ENCODE assay signal across 10 cellular contexts in the genomic region with DNA sequence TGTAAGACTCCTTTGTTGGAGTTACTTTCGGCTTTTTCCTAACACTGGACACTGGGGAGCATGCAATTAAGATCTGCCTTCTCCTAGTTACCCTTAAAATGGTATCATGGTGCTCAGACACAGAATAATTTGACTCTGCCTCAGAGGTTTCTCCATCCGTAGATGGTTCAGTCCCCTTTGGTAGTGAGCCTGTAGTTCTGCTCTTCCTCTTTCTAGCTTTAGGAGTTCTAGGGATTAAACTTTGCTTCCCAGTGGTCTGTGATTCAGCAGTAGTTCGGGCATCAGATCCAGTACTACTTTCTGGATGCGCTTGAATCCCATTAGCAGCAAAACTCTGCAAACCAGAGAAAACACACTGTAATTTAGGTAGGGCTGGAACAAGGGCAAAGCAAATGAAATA. TPM values are rescaled to one million over a fixed set of nuclear protein-coding genes. Genes with fewer than 3 reads are reported as not detected.
DNase-seq lines count a peak whose midpoint lies in the region; TF ChIP-seq lines count a peak whose summit lies in the region.
"Had no signal": no experiment of that assay in that cellular context is flagged by ENCODE, and none has a peak within 500 bp of the region (broad histone marks: within the 10 kb centered on the region; RNA-seq: fewer than 3 reads in every experiment).

No MANE protein-coding gene starts in this region.

- H4K20me1 ChIP-seq in mammary epithelial cell (ENCODE audit: insufficient read depth, low read length) (no peaks in the 10 kb centered on the region), neural cell (ENCODE audit: insufficient read depth) (no peaks in the 10 kb centered on the region)

- peaks cover 69% of the 10 kb centered on the region for H3K79me2 ChIP-seq in mammary epithelial cell (ENCODE audit: insufficient read depth, low read length)
- H3K79me2 ChIP-seq in neural cell (replicated peaks; ENCODE audit: insufficient read depth, low read length) = peaks cover 30% of the 10 kb centered on the region

- no peaks in the 10 kb centered on the region for H3K9me3 Mint-ChIP-seq in CD8-positive, alpha-beta memory T cell

- no peaks in the 10 kb centered on the region for H3K27me3 Mint-ChIP-seq in CD8-positive, alpha-beta memory T cell

- H3K9me3 ChIP-seq in CD8-positive, alpha-beta memory T cell (ENCODE audit: low read length) = no peaks in the 10 kb centered on the region
- H3K9me3 ChIP-seq in mammary epithelial cell (replicated peaks; ENCODE audit: insufficient read depth, low read length) (no peaks in the 10 kb centered on the region), neural cell (ENCODE audit: low read length) (no peaks in the 10 kb centered on the region)

- H3K27ac Mint-ChIP-seq in CD8-positive, alpha-beta memory T cell = peak overlapping the region; percentile 68 to 99 (median 98)

- 85% methylated on average over 4 of the region's 4 CpGs for WGBS in mammary epithelial cell (ENCODE audit: low coverage, missing lambda C conversion rate)

- no peak for TF ChIP-seq RAD21 in neural cell (conservative IDR thresholded peaks at IDR 0.05)

- POLR2A ChIA-PET in CD8-positive, alpha-beta memory T cell (lab: Charles Lee) = interaction anchor here (1.0 to 2.5 kb wide), 3 partner anchors 31 to 32 kb away, joined by 5 to 32 read pairs (median 23); partner anchors contain the start of gene GCLM
- POLR2A ChIA-PET in HEK293T (lab: Yijun Ruan, JAX) = no interaction called here

- H3K4me1 Mint-ChIP-seq in CD8-positive, alpha-beta memory T cell = peaks cover 45 to 57% (median 56%) of the 10 kb centered on the region in 3 donors

- H3K9ac ChIP-seq in mammary epithelial cell (ENCODE audit: insufficient read depth, low read length) (peak overlapping the region; percentile 8), neural cell (ENCODE audit: low read length) (no peak overlapping the region)

- H3K9me2 ChIP-seq in neural cell (ENCODE audit: insufficient read depth, low read length) = no peaks in the 10 kb centered on the region

- peak overlapping the region; percentile 17 for H3K27ac ChIP-seq in CD8-positive, alpha-beta memory T cell (ENCODE audit: low read depth, low read length)
- H3K27ac ChIP-seq in mammary epithelial cell (ENCODE audit: insufficient read depth, low read depth, low read length) (peak overlapping the region; percentile 92), neural cell (ENCODE audit: low read length) (no peak overlapping the region)

- intact Hi-C loops in mammary epithelial cell (cut with micrococcal nuclease) = loop anchor here (10.0 kb wide), 1 partner anchor 457 kb away; no protein-coding TSS in a partner anchor
- intact Hi-C loops in posterior vena cava (cut with DNase I) = loop anchor here in 1 of 2 donors (10.0 kb wide), 1 partner anchor 1473 kb away; no protein-coding TSS in a partner anchor

- peaks cover 34% of the 10 kb centered on the region for H3K4me1 ChIP-seq in CD8-positive, alpha-beta memory T cell (ENCODE audit: insufficient read depth, low read length)
- peaks cover 28% of the 10 kb centered on the region for H3K4me1 ChIP-seq in mammary epithelial cell (ENCODE audit: insufficient read depth, low read length)

- TF ChIP-seq CTCF in LNCaP clone FGC (IDR thresholded peaks at IDR 0.05; ENCODE audit: control insufficient read depth, extremely low read depth, insufficient read depth) = no peak
- TF ChIP-seq CTCF in mammary epithelial cell (conservative IDR thresholded peaks at IDR 0.05 in 1 of 2, IDR thresholded peaks at IDR 0.05 in 1 of 2; ENCODE audit: extremely low read depth in 1 of 2, insufficient read depth in 1 of 2, low read depth in 1 of 2, low read length in 2 of 2) = no peak
- no peak for TF ChIP-seq CTCF in neural cell (IDR thresholded peaks at IDR 0.05; ENCODE audit: poor library complexity, severe bottlenecking)
- TF ChIP-seq CTCF in GM10266 (IDR thresholded peaks at IDR 0.05; ENCODE audit: control insufficient read depth, insufficient read depth, low read depth, missing control alignments) = no peak

- H2AFZ ChIP-seq in mammary epithelial cell (ENCODE audit: low read depth, low read length) = no peak overlapping the region
- no peak overlapping the region for H2AFZ ChIP-seq in neural cell (ENCODE audit: low read depth, low read length)

- no peaks in the 10 kb centered on the region for H3F3A ChIP-seq in neural cell (ENCODE audit: insufficient read depth, low read length, poor library complexity, severe bottlenecking)

- no peaks in the 10 kb centered on the region for H3K27me3 ChIP-seq in CD8-positive, alpha-beta memory T cell (ENCODE audit: insufficient read depth, low read length, poor library complexity, severe bottlenecking)
- H3K27me3 ChIP-seq in mammary epithelial cell (ENCODE audit: insufficient read depth, low read length) = no peaks in the 10 kb centered on the region
- no peaks in the 10 kb centered on the region for H3K27me3 ChIP-seq in neural cell (ENCODE audit: insufficient read depth, low read depth, low read length)

- no peak overlapping the region for H3K4me3 ChIP-seq in CD8-positive, alpha-beta memory T cell (ENCODE audit: low read length)
- H3K4me3 ChIP-seq in LNCaP clone FGC (ENCODE audit: low read depth, low read length) (peak overlapping the region; percentile 99), mammary epithelial cell (replicated peaks in 1 of 3; ENCODE audit: insufficient read depth in 1 of 3, low read depth in 2 of 3, low read length in 3 of 3) (peak overlapping the region in 2 of 3 experiments; percentile 77 to 86), neural cell (ENCODE audit: low read length) (peak overlapping the region; percentile 92)

- CTCF ChIA-PET in CD8-positive, alpha-beta memory T cell (lab: Charles Lee) = interaction anchor here (1.0 to 1.1 kb wide), 2 partner anchors 33 to 248 kb away, joined by 3 read pairs; no protein-coding TSS in a partner anchor
- CTCF ChIA-PET in mammary epithelial cell (lab: Charles Lee; ENCODE audit: low non-redundant PET) = no interaction called here
- CTCF ChIA-PET in HEK293T (lab: Yijun Ruan, JAX) = no interaction called here

- H3K36me3 ChIP-seq in CD8-positive, alpha-beta memory T cell (ENCODE audit: insufficient read depth, low read length) = peaks cover 25% of the 10 kb centered on the region
- peaks cover 36% of the 10 kb centered on the region for H3K36me3 ChIP-seq in mammary epithelial cell (ENCODE audit: insufficient read depth, low read length)
- H3K36me3 ChIP-seq in neural cell (ENCODE audit: insufficient read depth, low read length) = peaks cover 4% of the 10 kb centered on the region

- H3K4me3 Mint-ChIP-seq in CD8-positive, alpha-beta memory T cell = peak overlapping the region; percentile 85 to 99 (median 95)

- TF ChIP-seq EP300 in neural cell (conservative IDR thresholded peaks at IDR 0.05; ENCODE audit: poor library complexity, severe bottlenecking) = no peak

- no TSS peak for BruUV-seq in mammary epithelial cell (replicated peaks; lab: Mats Ljungman, UMichigan)

- in situ Hi-C loops in mammary epithelial cell (cut with MboI; ENCODE audit: low sequenced_read_pairs in 2 of 2) = loop anchor here in 1 of 2 donors (25.0 kb wide), 1 partner anchor 310 kb away; no protein-coding TSS in a partner anchor

- H3K36me3 Mint-ChIP-seq in CD8-positive, alpha-beta memory T cell = peaks cover 11 to 59% (median 13%) of the 10 kb centered on the region in 3 donors

- dilution Hi-C loops in mammary epithelial cell (cut with HindIII; ENCODE audit: low sequenced_read_pairs) = no loop called here

- H3K4me2 ChIP-seq in mammary epithelial cell (ENCODE audit: insufficient read depth, low read depth, low read length) = peak overlapping the region; percentile 83
- peak overlapping the region; percentile 89 for H3K4me2 ChIP-seq in neural cell (ENCODE audit: low read length)

- no peak for DNase-seq in CD8-positive, alpha-beta memory T cell
- DNase-seq in LNCaP clone FGC (ENCODE audit: low read depth) (no peak), mammary epithelial cell (no peak), posterior vena cava (ENCODE audit: low spot score) (no peak), HEK293T (ENCODE audit: extremely low spot score) (no peak), NCI-H2107 treated with DMSO at 0.1 percent for 48 hours (lab: John Stamatoyannopoulos, UW; ENCODE audit: unreplicated experiment) (no peak), GM10266 (ENCODE audit: extremely low spot score) (no peak)
- DNase-seq: DMS79, NCI-H510A had no signal

TF ChIP-seq in neural cell, 6 proteins besides CTCF, POLR2A, EP300 and RAD21:
- TF ChIP-seq POLR2AphosphoS5 (IDR thresholded peaks at IDR 0.05) = no peak
- no peak for TF ChIP-seq SMC3 (conservative IDR thresholded peaks at IDR 0.05; ENCODE audit: poor library complexity)
- no peak for TF ChIP-seq MXI1 (conservative IDR thresholded peaks at IDR 0.05; ENCODE audit: poor library complexity, severe bottlenecking)
- no peak for TF ChIP-seq TAF1 (IDR thresholded peaks at IDR 0.05; ENCODE audit: low read depth)

TF ChIP-seq in HEK293T, 16 proteins besides CTCF, POLR2A, EP300 and RAD21 (continues in another document):
- TF ChIP-seq FOXA1 (IDR thresholded peaks at IDR 0.05) (no peak), ZNF384 (IDR thresholded peaks at IDR 0.05) (no peak), LEF1 (IDR thresholded peaks at IDR 0.05; ENCODE audit: borderline replicate concordance) (no peak), TARDBP (IDR thresholded peaks at IDR 0.05) (no peak), HDGF (IDR thresholded peaks at IDR 0.05; ENCODE audit: borderline replicate concordance) (no peak), L3MBTL2 (conservative IDR thresholded peaks at IDR 0.05) (no peak)
- TF ChIP-seq, protein P1, sequence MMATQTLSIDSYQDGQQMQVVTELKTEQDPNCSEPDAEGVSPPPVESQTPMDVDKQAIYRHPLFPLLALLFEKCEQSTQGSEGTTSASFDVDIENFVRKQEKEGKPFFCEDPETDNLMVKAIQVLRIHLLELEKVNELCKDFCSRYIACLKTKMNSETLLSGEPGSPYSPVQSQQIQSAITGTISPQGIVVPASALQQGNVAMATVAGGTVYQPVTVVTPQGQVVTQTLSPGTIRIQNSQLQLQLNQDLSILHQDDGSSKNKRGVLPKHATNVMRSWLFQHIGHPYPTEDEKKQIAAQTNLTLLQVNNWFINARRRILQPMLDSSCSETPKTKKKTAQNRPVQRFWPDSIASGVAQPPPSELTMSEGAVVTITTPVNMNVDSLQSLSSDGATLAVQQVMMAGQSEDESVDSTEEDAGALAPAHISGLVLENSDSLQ (IDR thresholded peaks at IDR 0.05) = no peak

RNA-seq across cellular contexts. Expression of gene DNTTIP2, which starts 1.5 kb away (rescaled TPM):
- 100 to 1,000 TPM; 100 to 109 TPM for total RNA-seq in CD8-positive, alpha-beta memory T cell
- 87.5 TPM for polyA plus RNA-seq in CD8-positive, alpha-beta memory T cell
- 10 to 100 TPM; 40.5 to 74.9 TPM for total RNA-seq in mammary epithelial cell
- polyA plus RNA-seq in mammary epithelial cell = 22.1 TPM
- polyA minus RNA-seq in mammary epithelial cell = 12.2 TPM
- 25.8 and 43.8 TPM in 2 replicates for polyA plus RNA-seq in neural cell
- 49.4 and 57.5 TPM in 2 replicates for polyA minus RNA-seq in neural cell
- 10 to 100 TPM; 48.3 to 77.8 TPM for total RNA-seq in posterior vena cava

RNA-seq across cellular contexts. Expression of gene GCLM, which starts 31.7 kb away (rescaled TPM):
- total RNA-seq in CD8-positive, alpha-beta memory T cell = 10 to 100 TPM; 24.6 to 24.8 TPM
- polyA plus RNA-seq in CD8-positive, alpha-beta memory T cell = 36.1 TPM
- total RNA-seq in mammary epithelial cell (100 to 1,000 TPM in 1 of 2 donors, 10 to 100 TPM in 1; 96.5 to 129 TPM), posterior vena cava (10 to 100 TPM in 1 of 2 donors, 1 to 10 TPM in 1; 9.7 to 16.8 TPM)
- polyA plus RNA-seq in mammary epithelial cell (108 TPM), neural cell (3.7 and 4.9 TPM in 2 replicates)
- polyA minus RNA-seq in mammary epithelial cell (123 TPM), neural cell (7.5 and 8.3 TPM in 2 replicates)
